8 cellular contexts compared by ENCODE assay signal in genomic region chr14:24113379-24113800, GRCh38. TPM values are rescaled to one million over a fixed set of nuclear protein-coding genes. Genes with fewer than 3 reads are reported as not detected.
DNase-seq lines count a peak whose midpoint lies in the region; ATAC-seq and TF ChIP-seq lines count a peak whose summit lies in the region.

No MANE protein-coding gene starts in this region.

- peak overlapping the region; percentile 99 for H2AK9ac ChIP-seq in IMR-90 (replicated peaks; ENCODE audit: low read depth, low read length, poor library complexity)

- peak overlapping the region; percentile 95 for H3K23ac ChIP-seq in IMR-90 (ENCODE audit: low read depth, low read length)

- H2BK15ac ChIP-seq in IMR-90 (ENCODE audit: low read depth, low read length), result peak overlapping the region; percentile 33; the same call in 1 of the 3 replicates

- H3K79me2 ChIP-seq in mammary epithelial cell (ENCODE audit: insufficient read depth, low read length), result peaks cover 11% of the 10 kb centered on the region

- ATAC-seq in IMR-90 (ENCODE audit: low read depth) (no peak; the same call in 1 of the 2 replicates), sciatic nerve (no peak), HG02840 (IDR thresholded peaks at IDR 0.05; ENCODE audit: low FRiP score, unreplicated experiment) (no peak)

- H2AK5ac ChIP-seq in IMR-90 (ENCODE audit: low read depth, low read length), result peak overlapping the region; percentile 72

- peaks cover 8% of the 10 kb centered on the region; the same call in 1 of the 2 replicates for H3K9me1 ChIP-seq in IMR-90 (ENCODE audit: insufficient read depth, low read length)

- peak overlapping the region; percentile 78 for H3K14ac ChIP-seq in IMR-90 (replicated peaks; ENCODE audit: low read depth, low read length)

- no peak for TF ChIP-seq CTCF in A673 (conservative IDR thresholded peaks at IDR 0.05; ENCODE audit: low read depth, low read length)
- TF ChIP-seq CTCF in IMR-90 (conservative IDR thresholded peaks at IDR 0.05; ENCODE audit: low read depth, low read length), result no peak
- no peak for TF ChIP-seq CTCF in mammary epithelial cell (conservative IDR thresholded peaks at IDR 0.05 in 1 of 2, IDR thresholded peaks at IDR 0.05 in 1 of 2; ENCODE audit: extremely low read depth in 1 of 2, insufficient read depth in 1 of 2, low read depth in 1 of 2, low read length in 2 of 2)

- H3K4me3 ChIP-seq in A673 (ENCODE audit: low read depth, low read length, poor library complexity, severe bottlenecking) (peak overlapping the region; percentile 82), IMR-90 (ENCODE audit: insufficient read depth, low read depth, low read length) (peak overlapping the region; percentile 69), mammary epithelial cell (replicated peaks in 1 of 3; ENCODE audit: insufficient read depth in 1 of 3, low read depth in 2 of 3, low read length in 3 of 3) (peak overlapping the region; percentile 63 to 69 (median 67)), mononuclear cell (ENCODE audit: low read length) (peak overlapping the region; percentile 87)

- POLR2A ChIA-PET in A673 (lab: Charles Lee; ENCODE audit: low non-redundant PET), result interaction anchor here (2.0 kb wide), 1 partner anchor 19 kb away, joined by 13 read pairs; the partner anchor contains the start of gene PCK2
- POLR2A ChIA-PET in IMR-90 (lab: Charles Lee; ENCODE audit: unreplicated experiment), result interaction anchor here (1.8 kb wide), 1 partner anchor 33 kb away, joined by 6 read pairs; the partner anchor contains the start of gene PSME2

- no peaks in the 10 kb centered on the region for H3K9me3 ChIP-seq in A673 (ENCODE audit: low read depth, low read length, poor library complexity, severe bottlenecking)
- H3K9me3 ChIP-seq in IMR-90 (ENCODE audit: control insufficient read depth, insufficient read depth, low read length), result no peaks in the 10 kb centered on the region
- no peaks in the 10 kb centered on the region for H3K9me3 ChIP-seq in mammary epithelial cell (replicated peaks; ENCODE audit: insufficient read depth, low read length)
- no peaks in the 10 kb centered on the region for H3K9me3 ChIP-seq in mononuclear cell (ENCODE audit: low read depth, low read length)

- H2BK5ac ChIP-seq in IMR-90 (ENCODE audit: low read depth, low read length, poor library complexity, severe bottlenecking), result peak overlapping the region; percentile 90

- peak overlapping the region; percentile 97 for H3K4ac ChIP-seq in IMR-90 (ENCODE audit: low read depth, low read length)

- H2BK120ac ChIP-seq in IMR-90 (ENCODE audit: low read depth, low read length), result peak overlapping the region; percentile 86

- H2AFZ ChIP-seq in IMR-90 (replicated peaks; ENCODE audit: low read length, poor library complexity) (peak overlapping the region; percentile 98), mammary epithelial cell (ENCODE audit: low read depth, low read length) (peak overlapping the region; percentile 92)

- TF ChIP-seq POLR2A in IMR-90 (IDR thresholded peaks at IDR 0.05; ENCODE audit: low read depth, low read length), result no peak

- CTCF ChIA-PET in A673 (lab: Charles Lee) (interaction anchor here (1.8 kb wide), 1 partner anchor 48 kb away, joined by 6 read pairs; the partner anchor contains the start of gene IRF9), IMR-90 (lab: Yijun Ruan, JAX) (interaction anchor here (0.7 to 1.8 kb wide), 2 partner anchors 23 to 55 kb away, joined by 4 to 7 read pairs; no protein-coding TSS in a partner anchor), mammary epithelial cell (lab: Charles Lee; ENCODE audit: low non-redundant PET) (interaction anchor here (0.6 kb wide), 1 partner anchor 23 kb away, joined by 7 read pairs; the partner anchor contains the start of gene PSME1)

- peak overlapping the region; percentile 38 for H3K18ac ChIP-seq in IMR-90 (ENCODE audit: low read depth, low read length)

- H3K27ac ChIP-seq in A673 (ENCODE audit: low read depth, low read length, poor library complexity, severe bottlenecking) (peak overlapping the region; percentile 99), IMR-90 (ENCODE audit: insufficient read depth, low read length) (peak overlapping the region; percentile 87), mammary epithelial cell (ENCODE audit: insufficient read depth, low read depth, low read length) (peak overlapping the region; percentile 91)

- H4K8ac ChIP-seq in IMR-90 (ENCODE audit: low read depth in 2 of 2, low read length in 2 of 2), result peak overlapping the region; percentile 94 to 99

- H3K4me2 ChIP-seq in IMR-90 (ENCODE audit: low read depth, low read length) (peak overlapping the region; percentile 73), mammary epithelial cell (ENCODE audit: insufficient read depth, low read depth, low read length) (peak overlapping the region; percentile 84)

- dilution Hi-C loops in IMR-90 (cut with HindIII; ENCODE audit: low sequenced_read_pairs, unreplicated experiment) (no loop called here), mammary epithelial cell (cut with HindIII; ENCODE audit: low sequenced_read_pairs) (no loop called here)

- H3K36me3 ChIP-seq in A673 (ENCODE audit: insufficient read depth, low read length, poor library complexity, severe bottlenecking), result peaks cover 9% of the 10 kb centered on the region
- peaks cover 4% of the 10 kb centered on the region; the same call in 1 of the 2 replicates for H3K36me3 ChIP-seq in IMR-90 (ENCODE audit: control insufficient read depth, insufficient read depth, low read length)
- H3K36me3 ChIP-seq in mammary epithelial cell (ENCODE audit: insufficient read depth, low read length), result peaks cover 4% of the 10 kb centered on the region

- BruUV-seq in A673 (replicated peaks; lab: Mats Ljungman, UMichigan), result TSS peak; percentile 78
- BruUV-seq in IMR-90 (replicated peaks; lab: Mats Ljungman, UMichigan), result TSS peak; percentile 90
- TSS peak; percentile 84 for BruUV-seq in mammary epithelial cell (replicated peaks; lab: Mats Ljungman, UMichigan)

- peak overlapping the region; percentile 76 for H3K9ac ChIP-seq in IMR-90 (ENCODE audit: low read depth, low read length)
- peak overlapping the region; percentile 81 for H3K9ac ChIP-seq in mammary epithelial cell (ENCODE audit: insufficient read depth, low read length)

- H2BK20ac ChIP-seq in IMR-90 (ENCODE audit: low read depth, low read length), result peak overlapping the region; percentile 76

- H3K27me3 ChIP-seq in A673 (replicated peaks; ENCODE audit: insufficient read depth, low read depth, low read length, poor library complexity) (no peaks in the 10 kb centered on the region), IMR-90 (ENCODE audit: control insufficient read depth, insufficient read depth, low read length) (no peaks in the 10 kb centered on the region), mammary epithelial cell (ENCODE audit: insufficient read depth, low read length) (no peaks in the 10 kb centered on the region), mononuclear cell (ENCODE audit: insufficient read depth, low read length) (no peaks in the 10 kb centered on the region)

- H3K56ac ChIP-seq in IMR-90 (ENCODE audit: extremely low read depth, insufficient read depth, low read length), result peak overlapping the region; percentile 94

- peak overlapping the region; percentile 41 for H4K5ac ChIP-seq in IMR-90 (ENCODE audit: low read depth, low read length)

- H4K91ac ChIP-seq in IMR-90 (ENCODE audit: insufficient read depth, low read depth, low read length), result peak overlapping the region; percentile 98

- H4K20me1 ChIP-seq in IMR-90 (ENCODE audit: insufficient read depth, low read length), result no peaks in the 10 kb centered on the region
- H4K20me1 ChIP-seq in mammary epithelial cell (ENCODE audit: insufficient read depth, low read length), result no peaks in the 10 kb centered on the region

- intact Hi-C loops in A673 (cut with micrococcal nuclease; ENCODE audit: unreplicated experiment), result no loop called here
- intact Hi-C loops in IMR-90 (cut with micrococcal nuclease), result no loop called here
- intact Hi-C loops in mammary epithelial cell (cut with micrococcal nuclease), result no loop called here
- intact Hi-C loops in sciatic nerve (cut with DNase I), result no loop called here

- TF ChIP-seq RAD21 in IMR-90 (IDR thresholded peaks at IDR 0.05; ENCODE audit: low read length), result no peak

- 0% methylated on average over 7 of the region's 15 CpGs; no CpG with 5 or more reads in 1 of the 2 experiments for WGBS in IMR-90 (ENCODE audit: extremely low coverage in 2 of 2, insufficient read length in 1 of 2), 2 experiments
- 12% methylated on average over 15 of the region's 15 CpGs for WGBS in mammary epithelial cell (ENCODE audit: low coverage, missing lambda C conversion rate)

- H3K4me1 ChIP-seq in A673 (ENCODE audit: insufficient read depth, low read length, poor library complexity, severe bottlenecking) (peaks cover 14% of the 10 kb centered on the region), IMR-90 (ENCODE audit: control insufficient read depth, insufficient read depth, low read length) (peaks cover 3% of the 10 kb centered on the region; the same call in 1 of the 2 replicates), mammary epithelial cell (ENCODE audit: insufficient read depth, low read length) (peaks cover 28% of the 10 kb centered on the region), mononuclear cell (ENCODE audit: insufficient read depth, low read length) (peaks cover 41% of the 10 kb centered on the region)

- DNase-seq in A673 (ENCODE audit: low spot score) (no peak), IMR-90 (no peak), mammary epithelial cell (no peak), sciatic nerve (ENCODE audit: low spot score) (no peak), NCI-H345 treated with DMSO at 0.1 percent for 48 hours (lab: John Stamatoyannopoulos, UW; ENCODE audit: unreplicated experiment) (no peak), hippocampal formation (lab: John Stamatoyannopoulos, UW) (no peak)

- peaks cover 10 to 16% of the 10 kb centered on the region in 2 experiments; a peak in 2 of 4 replicates for H3K79me1 ChIP-seq in IMR-90 (ENCODE audit: low read depth in 1 of 2, low read length in 2 of 2)

- in situ Hi-C loops in IMR-90 (cut with MboI; ENCODE audit: low sequenced_read_pairs) (no loop called here), mammary epithelial cell (cut with MboI; ENCODE audit: low sequenced_read_pairs in 2 of 2) (no loop called here)

RNA-seq across cellular contexts. Expression of gene DCAF11, which starts 1.2 kb away (rescaled TPM):
- total RNA-seq in A673 (2021) (45.5 and 49.1 TPM in 2 replicates), IMR-90 (2012; rRNA removed) (46.7 and 52.0 TPM in 2 replicates), mammary epithelial cell (10 to 100 TPM; 38.4 to 55.7 TPM), mononuclear cell (59.1 TPM), sciatic nerve (47.6 TPM)
- polyA plus RNA-seq in IMR-90 (2012; rRNA removed) (19.0 and 21.0 TPM in 2 replicates), mammary epithelial cell (26.1 TPM)
- polyA plus RNA-seq in IMR-90 (2012; cell fraction: cytosol; rRNA removed), result 24.4 and 34.6 TPM in 2 replicates
- 24.9 and 32.5 TPM in 2 replicates for polyA plus RNA-seq in IMR-90 (2012; cell fraction: nucleus; rRNA removed; ENCODE audit: low replicate concordance)
- 74.9 TPM for polyA minus RNA-seq in mammary epithelial cell

RNA-seq across cellular contexts. Expression of gene NRL, which starts 1.4 kb away (rescaled TPM):
- total RNA-seq in A673 (2021) (1.6 and 1.9 TPM in 2 replicates), IMR-90 (2012; rRNA removed) (0.18 and 0.28 TPM in 2 replicates), mammary epithelial cell (1 to 10 TPM; 1.1 to 1.5 TPM), mononuclear cell (1.2 TPM), sciatic nerve (2.9 TPM)
- polyA plus RNA-seq in IMR-90 (2012; rRNA removed) (0.70 and 0.85 TPM in 2 replicates), mammary epithelial cell (0.63 TPM)
- 0.38 and 1.2 TPM in 2 replicates for polyA plus RNA-seq in IMR-90 (2012; cell fraction: cytosol; rRNA removed)
- 0.44 and 0.69 TPM in 2 replicates for polyA plus RNA-seq in IMR-90 (2012; cell fraction: nucleus; rRNA removed; ENCODE audit: low replicate concordance)
- 2.1 TPM for polyA minus RNA-seq in mammary epithelial cell

RNA-seq across cellular contexts. Expression of gene FITM1, which starts 17.1 kb away (rescaled TPM):
- total RNA-seq in A673 (2021) (0.48 TPM in 1 of 2 replicates, not detected in the other), IMR-90 (2012; rRNA removed) (not detected in 2 replicates), mammary epithelial cell (under 1 TPM in 1 of 2 donors, not detected in 1; 0.33 TPM), mononuclear cell (0.42 TPM), sciatic nerve (0.76 TPM)
- polyA plus RNA-seq in IMR-90 (2012; rRNA removed) (not detected in 2 replicates), mammary epithelial cell (0.08 TPM)
- 0.09 TPM in 1 of 2 replicates, not detected in the other for polyA plus RNA-seq in IMR-90 (2012; cell fraction: cytosol; rRNA removed)
- 1.3 and 2.4 TPM in 2 replicates for polyA plus RNA-seq in IMR-90 (2012; cell fraction: nucleus; rRNA removed; ENCODE audit: low replicate concordance)
- not detected for polyA minus RNA-seq in mammary epithelial cell

RNA-seq across cellular contexts. Expression of gene PCK2, which starts 19.3 kb away (rescaled TPM):
- 16.8 and 46.3 TPM in 2 replicates for total RNA-seq in A673 (2021)
- total RNA-seq in IMR-90 (2012; rRNA removed), result 11.1 and 13.4 TPM in 2 replicates
- polyA plus RNA-seq in IMR-90 (2012; rRNA removed), result 23.9 and 29.4 TPM in 2 replicates
- 22.8 and 50.7 TPM in 2 replicates for polyA plus RNA-seq in IMR-90 (2012; cell fraction: cytosol; rRNA removed)
- 32.9 and 58.5 TPM in 2 replicates for polyA plus RNA-seq in IMR-90 (2012; cell fraction: nucleus; rRNA removed; ENCODE audit: low replicate concordance)
- total RNA-seq in mammary epithelial cell, result 100 to 1,000 TPM in 1 of 2 donors, 10 to 100 TPM in 1; 55.5 to 129 TPM
- polyA plus RNA-seq in mammary epithelial cell, result 45.2 TPM
- polyA minus RNA-seq in mammary epithelial cell, result 27.1 TPM
- 4.6 TPM for total RNA-seq in mononuclear cell
- total RNA-seq in sciatic nerve, result 11.9 TPM

RNA-seq across cellular contexts. Expression of gene PSME1, which starts 22.6 kb away (rescaled TPM):
- 160 and 173 TPM in 2 replicates for total RNA-seq in A673 (2021)
- total RNA-seq in IMR-90 (2012; rRNA removed), result 42.8 and 55.3 TPM in 2 replicates
- polyA plus RNA-seq in IMR-90 (2012; rRNA removed), result 97.9 and 106 TPM in 2 replicates
- polyA plus RNA-seq in IMR-90 (2012; cell fraction: cytosol; rRNA removed), result 63.5 and 137 TPM in 2 replicates
- 39.9 and 96.7 TPM in 2 replicates for polyA plus RNA-seq in IMR-90 (2012; cell fraction: nucleus; rRNA removed; ENCODE audit: low replicate concordance)
- total RNA-seq in mammary epithelial cell, result 10 to 100 TPM; 35.8 to 85.1 TPM
- polyA plus RNA-seq in mammary epithelial cell, result 83.9 TPM
- polyA minus RNA-seq in mammary epithelial cell, result 82.8 TPM
- 218 TPM for total RNA-seq in mononuclear cell
- total RNA-seq in sciatic nerve, result 116 TPM
